15 cellular contexts compared by ENCODE assay signal in genomic region chr22:50759597-50760341, GRCh38. TPM values are rescaled to one million over a fixed set of nuclear protein-coding genes. Genes with fewer than 3 reads are reported as not detected.
A peak's percentile ranks its signal among the peaks of the same experiment; 100 is the strongest.
DNase-seq lines count a peak whose midpoint lies in the region; ATAC-seq, FAIRE-seq and TF ChIP-seq lines count a peak whose summit lies in the region.
"Not testable (repeated sequence)": the region's sequence is repeated elsewhere in the genome, so short reads cannot be mapped to it uniquely, and the experiment has no call there.
"Had no signal": no experiment of that assay in that cellular context is flagged by ENCODE, and none has a peak within 500 bp of the region (broad histone marks: within the 10 kb centered on the region; RNA-seq: fewer than 3 reads in every experiment).

No MANE protein-coding gene starts in this region.

- H3K79me1 ChIP-seq in H1 (ENCODE audit: low read depth, low read length), result not testable (repeated sequence)

- peaks cover 8 to 27% (median 22%) of the 10 kb centered on the region in 4 experiments for H3K27me3 ChIP-seq in H1 (replicated peaks in 1 of 4; ENCODE audit: control insufficient read depth in 3 of 4, extremely low read depth in 1 of 4, insufficient read depth in 3 of 4, low read length in 3 of 4)
- not testable (repeated sequence) for H3K27me3 ChIP-seq in foreskin keratinocyte

- DNase-seq in AG09309 (ENCODE audit: low read depth), result peak; percentile 5
- peak; percentile 78 for DNase-seq in HCEC 1CT
- DNase-seq in NB4 (ENCODE audit: low read depth), result peak; percentile 23
- peak; percentile 83 for DNase-seq in RKO (ENCODE audit: low spot score)
- DNase-seq in astrocyte of the cerebellum (ENCODE audit: low read depth), result peak; percentile 13
- DNase-seq in H1 (ENCODE audit: low read depth in 1 of 2, low spot score in 2 of 2), result not testable (repeated sequence)
- DNase-seq in foreskin keratinocyte, result peak; percentile 64 to 65
- DNase-seq in skeletal muscle cell (ENCODE audit: low read depth), result peak; percentile 16

- H2AFZ ChIP-seq in H1 (ENCODE audit: low read length), result not testable (repeated sequence)

- FAIRE-seq in H1 (lab: Jason Lieb, UNC), result not testable (repeated sequence)

- H2BK15ac ChIP-seq in H1 (ENCODE audit: low read length), result not testable (repeated sequence)

- H3K4me1 ChIP-seq in H1 (replicated peaks in 1 of 4; ENCODE audit: control insufficient read depth in 3 of 4, insufficient read depth in 4 of 4, low read length in 3 of 4); foreskin keratinocyte: not testable (repeated sequence)

- not testable (repeated sequence) for H3K4ac ChIP-seq in H1 (replicated peaks; ENCODE audit: insufficient read length, low read depth, low read length)

- H3K9me3 ChIP-seq in H1 (ENCODE audit: insufficient read depth in 2 of 2, low read depth in 1 of 2, low read length in 1 of 2), result not testable (repeated sequence)

- WGBS in H1 (ENCODE audit: extremely low coverage in 1 of 2, insufficient coverage in 1 of 2, insufficient read length in 1 of 2, insufficient replicate concordance in 2 of 2, low coverage in 1 of 2, low lambda C conversion rate in 2 of 2, missing lambda C conversion rate in 1 of 2), 2 experiments, result 35% methylated on average over 9 of the region's 10 CpGs; no CpG with 5 or more reads in 1 of the 2 experiments

- H4K20me1 ChIP-seq in H1 (replicated peaks in 1 of 2; ENCODE audit: control insufficient read depth in 1 of 2, insufficient read depth in 2 of 2, low read length in 2 of 2), result not testable (repeated sequence)

- not testable (repeated sequence) for H3K56ac ChIP-seq in H1 (replicated peaks; ENCODE audit: insufficient read length, low read depth, low read length)

- H3K36me3 ChIP-seq in H1 (ENCODE audit: control insufficient read depth in 2 of 4, insufficient read depth in 4 of 4, low read length in 3 of 4), result not testable (repeated sequence)

- H3K23me2 ChIP-seq in H1 (ENCODE audit: low read depth, low read length), result not testable (repeated sequence)

- H3K4me2 ChIP-seq in H1 (ENCODE audit: insufficient read depth in 1 of 2, low read depth in 2 of 2, low read length in 2 of 2), result not testable (repeated sequence)

- not testable (repeated sequence) for H2BK20ac ChIP-seq in H1 (ENCODE audit: low read length)

- H3K18ac ChIP-seq in H1 (ENCODE audit: extremely low read depth, low read length), result not testable (repeated sequence)

- H4K91ac ChIP-seq in H1 (replicated peaks; ENCODE audit: insufficient read length, low read length), result not testable (repeated sequence)

- TF ChIP-seq EP300 in H1 (IDR thresholded peaks at IDR 0.05; ENCODE audit: borderline replicate concordance in 1 of 2, low read depth in 2 of 2, low read length in 2 of 2), result not testable (repeated sequence)

- not testable (repeated sequence) for H3K23ac ChIP-seq in H1 (ENCODE audit: insufficient read length)

- H3K79me2 ChIP-seq in H1 (ENCODE audit: control insufficient read depth in 1 of 2, insufficient read depth in 2 of 2, low read length in 2 of 2), result not testable (repeated sequence)

- ATAC-seq in foreskin keratinocyte, result peak; percentile 46

- not testable (repeated sequence) for H2BK120ac ChIP-seq in H1 (replicated peaks; ENCODE audit: low read depth, low read length)

- not testable (repeated sequence) for H3K4me3 ChIP-seq in AG09309 (ENCODE audit: control insufficient read depth, low read depth, low read length); NB4 (ENCODE audit: low read depth, low read length); astrocyte of the cerebellum (ENCODE audit: low read depth, low read length); H1 (ENCODE audit: extremely low read depth in 1 of 4, insufficient read depth in 2 of 4, low read depth in 3 of 4, low read length in 4 of 4); skeletal muscle cell (ENCODE audit: low read depth, low read length)

- TF ChIP-seq RAD21 in H1 (IDR thresholded peaks at IDR 0.05 in 1 of 2, conservative IDR thresholded peaks at IDR 0.05 in 1 of 2; ENCODE audit: low read depth in 2 of 2, low read length in 2 of 2), result not testable (repeated sequence)

- not testable (repeated sequence) for H3K27ac ChIP-seq in H1 (ENCODE audit: low read depth, low read length)
- H3K27ac ChIP-seq in foreskin keratinocyte, result peak overlapping the region; percentile 68

- H2BK12ac ChIP-seq in H1 (ENCODE audit: low read depth, low read length), result not testable (repeated sequence)

- in situ Hi-C loops in astrocyte of the cerebellum (cut with HindIII; ENCODE audit: low sequenced_read_pairs), result not testable (repeated sequence)

- H4K5ac ChIP-seq in H1 (ENCODE audit: insufficient read length, low read depth, low read length), result not testable (repeated sequence)

- not testable (repeated sequence) for H2AK5ac ChIP-seq in H1 (ENCODE audit: low read depth, low read length)

- not testable (repeated sequence) for H3K14ac ChIP-seq in H1 (ENCODE audit: insufficient read length)

- CTCF ChIA-PET in H1 (lab: Charles Lee; ENCODE audit: partially characterized antibody), result interaction anchor here (0.8 kb wide), 1 partner anchor 39 kb away, joined by 3 read pairs; no protein-coding TSS in a partner anchor

- not testable (repeated sequence) for TF ChIP-seq CTCF in AG09309 (IDR thresholded peaks at IDR 0.05; ENCODE audit: control insufficient read depth, insufficient read depth, low read depth, low read length, missing control alignments); NB4 (IDR thresholded peaks at IDR 0.05; ENCODE audit: low read depth, low read length); astrocyte of the cerebellum (IDR thresholded peaks at IDR 0.05; ENCODE audit: low read depth, low read length, missing control alignments); H1 (IDR thresholded peaks at IDR 0.05; ENCODE audit: control extremely low read depth in 1 of 3, insufficient read depth in 1 of 3, low read depth in 1 of 3, low read length in 3 of 3); foreskin keratinocyte (conservative IDR thresholded peaks at IDR 0.05)

- not testable (repeated sequence) for H2BK5ac ChIP-seq in H1 (ENCODE audit: low read depth, low read length)

- TF ChIP-seq POLR2A in NB4 (IDR thresholded peaks at IDR 0.05; ENCODE audit: extremely low read depth, insufficient read length); H1 (IDR thresholded peaks at IDR 0.05; ENCODE audit: control extremely low read depth in 1 of 2, low read depth in 2 of 2, low read length in 2 of 2): not testable (repeated sequence)

- not testable (repeated sequence) for H4K8ac ChIP-seq in H1 (ENCODE audit: extremely low read depth, insufficient read depth, low read length)

- POLR2A ChIA-PET in H1 (lab: Charles Lee; ENCODE audit: partially characterized antibody), result not testable (repeated sequence)

- H3K9ac ChIP-seq in H1 (replicated peaks in 1 of 4; ENCODE audit: extremely low read depth in 1 of 4, low read depth in 3 of 4, low read length in 3 of 4), result not testable (repeated sequence)

TF ChIP-seq in H1, 55 proteins besides CTCF, POLR2A, EP300 and RAD21 (continues in another document):
- TF ChIP-seq JUN (IDR thresholded peaks at IDR 0.05; ENCODE audit: low read depth, low read length), result 0 out of 2 replicates have a peak, but pooled peaks have one; percentile 42

RNA-seq across cellular contexts. Expression of gene ACR, which starts 21.8 kb away (rescaled TPM):
- total RNA-seq in H1 (2021; fragmentation: NEBNext Ultra II Directional; extraction: Animal tissue kit (Norgen Biotek cat#: 25700)), result 0.56 TPM in 1 of 2 replicates, not detected in the other
- 0.05 TPM in 1 of 2 replicates, not detected in the other for polyA plus RNA-seq in H1 (2011; rRNA removed)
- polyA plus RNA-seq in H1 (2011; cell fraction: cytosol; rRNA removed), result not detected
- polyA plus RNA-seq in H1 (2011; cell fraction: nucleus; rRNA removed), result 0.73 TPM
- polyA plus RNA-seq in H1 (2012, experiment 1 of 2), result 0.18 TPM in 1 of 4 replicates, not detected in the others
- not detected for polyA plus RNA-seq in H1 (2012, experiment 2 of 2)
- polyA plus RNA-seq in H1 (2013, experiment 1 of 2), result not detected
- not detected for polyA plus RNA-seq in H1 (2013, experiment 2 of 2)
- polyA minus RNA-seq in H1 (2011; rRNA and poly(A)+ RNA removed), result not detected in 2 replicates
- not detected for polyA minus RNA-seq in H1 (2011; cell fraction: cytosol; rRNA and poly(A)+ RNA removed)
- not detected for polyA minus RNA-seq in H1 (2011; cell fraction: nucleus; rRNA and poly(A)+ RNA removed)
- not detected in 2 replicates for total RNA-seq in foreskin keratinocyte
- not detected in 2 replicates for polyA plus RNA-seq in foreskin keratinocyte
- total RNA-seq: activated T-helper 1 cell treated with anti-CD3 and anti-CD28 coated beads, Interleukin-12 subunit alpha, Interleukin-12 subunit beta, Interleukin-2, Interleukin-4 antibody, amounts not matched to agents 30 ng/mL and 10 ng/mL and 1 ng/mL, durations not matched to agents 14 hours and 24 hours and 36 hours; ascending aorta; CD4-positive, alpha-beta memory T cell; gastroesophageal sphincter; Peyer's patch; T-helper 2 cell treated with Interferon-gamma antibody and Interleukin-4, amounts not matched to agents 100 ng/mL and 5 ng/mL, for 36 hours; urinary bladder had no signal
- polyA plus RNA-seq: CD4-positive, alpha-beta memory T cell had no signal

RNA-seq across cellular contexts. Expression of gene RABL2B, which starts 23.7 kb away (rescaled TPM):
- 16.2 and 17.1 TPM in 2 replicates for total RNA-seq in H1 (2021; fragmentation: NEBNext Ultra II Directional; extraction: Animal tissue kit (Norgen Biotek cat#: 25700))
- polyA plus RNA-seq in H1 (2011; rRNA removed) (26.5 and 26.9 TPM in 2 replicates), foreskin keratinocyte (18.1 and 18.4 TPM in 2 replicates)
- 28.4 TPM for polyA plus RNA-seq in H1 (2011; cell fraction: cytosol; rRNA removed)
- polyA plus RNA-seq in H1 (2011; cell fraction: nucleus; rRNA removed), result 56.6 TPM
- 18.8 to 19.8 TPM (median 18.8 TPM) in 4 replicates for polyA plus RNA-seq in H1 (2012, experiment 1 of 2)
- polyA plus RNA-seq in H1 (2012, experiment 2 of 2), result 13.3 TPM
- polyA plus RNA-seq in H1 (2013, experiment 1 of 2), result 15.5 TPM
- 13.3 TPM for polyA plus RNA-seq in H1 (2013, experiment 2 of 2)
- 24.8 and 28.0 TPM in 2 replicates for polyA minus RNA-seq in H1 (2011; rRNA and poly(A)+ RNA removed)
- polyA minus RNA-seq in H1 (2011; cell fraction: cytosol; rRNA and poly(A)+ RNA removed), result 10.6 TPM
- 13.2 TPM for polyA minus RNA-seq in H1 (2011; cell fraction: nucleus; rRNA and poly(A)+ RNA removed)
- 19.6 and 20.7 TPM in 2 replicates for total RNA-seq in foreskin keratinocyte
